ENCODE assay signal across 27 cellular contexts in the genomic region with DNA sequence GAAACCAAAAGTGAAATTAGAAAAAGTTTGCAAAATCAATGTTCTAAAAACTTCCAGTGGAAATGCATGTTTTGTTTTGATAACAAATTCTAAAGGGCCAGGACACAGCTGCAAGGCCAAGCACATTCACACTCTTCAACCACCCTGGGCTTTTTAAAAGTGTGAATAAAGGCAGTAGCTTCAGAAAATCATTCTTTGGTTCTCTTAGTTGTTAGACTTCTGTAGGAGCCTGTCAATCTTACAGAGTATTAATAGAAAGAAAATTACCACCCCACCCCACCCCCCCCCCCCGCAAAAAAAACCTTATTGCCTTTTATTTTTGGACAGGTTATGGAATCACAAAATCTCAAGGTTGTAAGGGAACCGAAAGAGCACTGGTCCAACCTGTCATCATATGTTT.
"Had no signal": no experiment of that assay in that cellular context is flagged by ENCODE, and none has a peak within 500 bp of the region (broad histone marks: within the 10 kb centered on the region; RNA-seq: fewer than 3 reads in every experiment).

No MANE protein-coding gene starts in this region.

- H2AFZ ChIP-seq: hepatocyte, neural progenitor cell, parathyroid adenoma had no signal

- H3K9me3 ChIP-seq: left ventricle myocardium inferior, neutrophil, stomach, testis, thyroid gland, transverse colon, upper lobe of left lung, vagina had no signal

- H3K9ac ChIP-seq: neural progenitor cell, parathyroid adenoma had no signal

- ATAC-seq: natural killer cell; right cardiac atrium; stimulated activated naive B cell treated with anti-CD40 and anti-IgM and Interleukin-4, amounts not matched to agents 10 μg/mL and 1 μg/mL and 100 μg/mL, for 72 hours; stimulated activated naive CD8-positive, alpha-beta T cell treated with anti-CD3 and anti-CD28 coated beads, Interleukin-15, Interleukin-2, amounts not matched to agents 100 U/mL and 50 U/mL, for 24 hours had no signal

- H3K27me3 ChIP-seq: hepatocyte, testis, thyroid gland, transverse colon, vagina had no signal

- H3K79me2 ChIP-seq: hepatocyte, parathyroid adenoma had no signal

- H3K36me3 ChIP-seq: left ventricle myocardium inferior, neural progenitor cell, neutrophil, stomach, thyroid gland, transverse colon, upper lobe of left lung, vagina had no signal

- H3K4me3 ChIP-seq: hepatocyte, left ventricle myocardium inferior, lung, neural progenitor cell, smooth muscle cell, stomach, testis, thyroid gland, transverse colon, upper lobe of left lung, vagina had no signal

- H3K4me2 ChIP-seq: hepatocyte, neural progenitor cell, smooth muscle cell had no signal

- H3K27ac ChIP-seq: hepatocyte, left ventricle myocardium inferior, neural progenitor cell, neutrophil, parathyroid adenoma, stomach, testis, thyroid gland, transverse colon, upper lobe of left lung, vagina had no signal

- H3K4me1 ChIP-seq: parathyroid adenoma, testis had no signal

- DNase-seq: islet precursor cell; left ventricle myocardium inferior; mesendoderm; naive B cell; natural killer cell; nephron progenitor cell; occipital lobe; retina; right cardiac atrium; stimulated activated CD4-positive, alpha-beta T cell treated with anti-CD3 and anti-CD28 coated beads, Interleukin-12 subunit alpha, Interleukin-12 subunit beta, amount 100 ng/mL, for 4 hours; stimulated activated CD4-positive, alpha-beta T cell treated with anti-CD3 and anti-CD28 coated beads, Interleukin-15, amount 100 ng/mL, for 24 hours; stimulated activated CD4-positive, alpha-beta T cell treated with anti-CD3 and anti-CD28 coated beads, Interleukin-2, amount 100 ng/mL, for 24 hours; stimulated activated CD4-positive, alpha-beta T cell treated with anti-CD3 and anti-CD28 coated beads, Interleukin-4, amount 100 ng/mL, for 1 hour; stimulated activated naive B cell treated with anti-CD40 and anti-IgM and Interleukin-4, amounts not matched to agents 10 μg/mL and 1 μg/mL and 100 μg/mL, for 72 hours; stimulated activated naive CD8-positive, alpha-beta T cell treated with anti-CD3 and anti-CD28 coated beads, Interleukin-15, Interleukin-2, amounts not matched to agents 100 U/mL and 50 U/mL, for 24 hours; stomach; testis; thyroid gland; transverse colon; upper lobe of left lung had no signal
